Comparison of ENCODE assay signal across 1 cellular context in genomic region chr4:1753256-1753655, GRCh38.
TF ChIP-seq lines count a peak whose summit lies in the region.

No MANE protein-coding gene starts in this region.

TF ChIP-seq in WTC11, 78 proteins besides CTCF, POLR2A, EP300 and RAD21 (continued from another document):
- no peak for TF ChIP-seq AR (CRISPR knock-in tag; IDR thresholded peaks at IDR 0.05)
- TF ChIP-seq JUN (CRISPR knock-in tag; IDR thresholded peaks at IDR 0.05): no peak
- TF ChIP-seq PRRX2 (CRISPR knock-in tag; IDR thresholded peaks at IDR 0.05): no peak
